ENCODE assay signal across 8 cellular contexts in genomic region chr6:45926423-45926822, GRCh38.
DNase-seq lines count a peak whose midpoint lies in the region; ATAC-seq and TF ChIP-seq lines count a peak whose summit lies in the region.
"Not testable (repeated sequence)": the region's sequence is repeated elsewhere in the genome, so short reads cannot be mapped to it uniquely, and the experiment has no call there.

No MANE protein-coding gene starts in this region.

- H3K4me1 Mint-ChIP-seq in activated T-helper 17 cell treated with anti-CD3 and anti-CD28 coated beads, Interleukin-2, amount 50 U/mL, for 72 hours = peaks cover 28% of the 10 kb centered on the region
- not testable (repeated sequence) for H3K4me1 Mint-ChIP-seq in chondrocyte (ENCODE audit: low read depth); glutamatergic neuron (ENCODE audit: low read depth, unreplicated experiment)
- H3K4me1 Mint-ChIP-seq in progenitor cell of endocrine pancreas (ENCODE audit: low read depth) (peaks cover 14% of the 10 kb centered on the region), type B pancreatic cell (ENCODE audit: unreplicated experiment) (peaks cover 41% of the 10 kb centered on the region)

- H3F3A ChIP-seq in Loucy (ENCODE audit: low read depth) = not testable (repeated sequence)

- not testable (repeated sequence) for H3K9ac ChIP-seq in Loucy (ENCODE audit: low read depth, low read length, poor library complexity, severe bottlenecking)

- not testable (repeated sequence) for ATAC-seq in RWPE2 (ENCODE audit: low read depth); activated T-helper 17 cell treated with anti-CD3 and anti-CD28 coated beads, Interleukin-2, amount 50 U/mL, for 72 hours (replicated peaks)

- H3K4me2 ChIP-seq in Loucy (ENCODE audit: low read depth, low read length, poor library complexity, severe bottlenecking) = not testable (repeated sequence)

- not testable (repeated sequence) for H3K36me3 Mint-ChIP-seq in activated T-helper 17 cell treated with anti-CD3 and anti-CD28 coated beads, Interleukin-2, amount 50 U/mL, for 72 hours (ENCODE audit: low read depth); chondrocyte (ENCODE audit: low read depth); glutamatergic neuron (ENCODE audit: unreplicated experiment); progenitor cell of endocrine pancreas (ENCODE audit: insufficient read depth); type B pancreatic cell

- not testable (repeated sequence) for H3K4me3 ChIP-seq in Loucy (ENCODE audit: low read length, poor library complexity, severe bottlenecking); RWPE2 (ENCODE audit: severe bottlenecking)

- H3K9me3 Mint-ChIP-seq in activated T-helper 17 cell treated with anti-CD3 and anti-CD28 coated beads, Interleukin-2, amount 50 U/mL, for 72 hours; chondrocyte (ENCODE audit: low read depth); glutamatergic neuron (ENCODE audit: unreplicated experiment); progenitor cell of endocrine pancreas (ENCODE audit: low read depth); type B pancreatic cell: not testable (repeated sequence)

- not testable (repeated sequence) for H2AFZ ChIP-seq in Loucy (ENCODE audit: low read length)

- H3K27me3 Mint-ChIP-seq in activated T-helper 17 cell treated with anti-CD3 and anti-CD28 coated beads, Interleukin-2, amount 50 U/mL, for 72 hours; glutamatergic neuron (ENCODE audit: unreplicated experiment); progenitor cell of endocrine pancreas: not testable (repeated sequence)
- H3K27me3 Mint-ChIP-seq in chondrocyte (ENCODE audit: low read depth) (peaks cover 12% of the 10 kb centered on the region), type B pancreatic cell (peaks cover 13% of the 10 kb centered on the region)

- not testable (repeated sequence) for H3K9me2 ChIP-seq in Loucy (replicated peaks; ENCODE audit: low read depth, low read length)

- not testable (repeated sequence) for H4K20me1 ChIP-seq in Loucy (ENCODE audit: insufficient read depth, low read length, poor library complexity, severe bottlenecking)

- H3K36me3 ChIP-seq in Loucy (ENCODE audit: insufficient read depth, low read length); RWPE2 (ENCODE audit: low read depth): not testable (repeated sequence)

- not testable (repeated sequence) for H3K79me2 ChIP-seq in Loucy (ENCODE audit: insufficient read depth, low read length)

- H3K9me3 ChIP-seq in Loucy (ENCODE audit: insufficient read depth, low read depth, low read length); RWPE2 (ENCODE audit: severe bottlenecking): not testable (repeated sequence)

- not testable (repeated sequence) for DNase-seq in RWPE2 (ENCODE audit: low spot score); chondrocyte (ENCODE audit: low spot score); glutamatergic neuron; progenitor cell of endocrine pancreas (ENCODE audit: low spot score, unreplicated experiment); type B pancreatic cell (ENCODE audit: extremely low spot score, unreplicated experiment)

- peak overlapping the region; percentile 25 for H3K27ac Mint-ChIP-seq in activated T-helper 17 cell treated with anti-CD3 and anti-CD28 coated beads, Interleukin-2, amount 50 U/mL, for 72 hours
- not testable (repeated sequence) for H3K27ac Mint-ChIP-seq in chondrocyte (ENCODE audit: unreplicated experiment); glutamatergic neuron (ENCODE audit: unreplicated experiment); progenitor cell of endocrine pancreas; type B pancreatic cell

- H3K4me1 ChIP-seq in Loucy (ENCODE audit: insufficient read depth, low read length, poor library complexity, severe bottlenecking); RWPE2 (ENCODE audit: insufficient read depth, poor library complexity, severe bottlenecking): not testable (repeated sequence)

- H3K27me3 ChIP-seq in Loucy (ENCODE audit: insufficient read depth, low read length, poor library complexity, severe bottlenecking); RWPE2 (ENCODE audit: insufficient read depth, poor library complexity, severe bottlenecking): not testable (repeated sequence)

- H3K4me3 Mint-ChIP-seq in activated T-helper 17 cell treated with anti-CD3 and anti-CD28 coated beads, Interleukin-2, amount 50 U/mL, for 72 hours = peak overlapping the region; percentile 12
- H3K4me3 Mint-ChIP-seq in chondrocyte (ENCODE audit: unreplicated experiment); glutamatergic neuron (ENCODE audit: unreplicated experiment); progenitor cell of endocrine pancreas (ENCODE audit: low read depth); type B pancreatic cell: not testable (repeated sequence)

- H3K27ac ChIP-seq in RWPE2 (ENCODE audit: poor library complexity, severe bottlenecking) = not testable (repeated sequence)

- TF ChIP-seq CTCF in GM12872 (IDR thresholded peaks at IDR 0.05; ENCODE audit: insufficient read depth, low read depth, low read length) (0 out of 3 replicates have a peak, but pooled peaks have one; percentile 5), Loucy (conservative IDR thresholded peaks at IDR 0.05; ENCODE audit: low read length) (0 out of 2 replicates have a peak, but pooled peaks have one; percentile 23), RWPE2 (IDR thresholded peaks at IDR 0.05; ENCODE audit: poor library complexity, severe bottlenecking) (peak; percentile 8), chondrocyte (IDR thresholded peaks at IDR 0.05) (peak; percentile 40), glutamatergic neuron (IDR thresholded peaks at IDR 0.05; ENCODE audit: partially characterized antibody, unreplicated experiment) (peak; percentile 55), progenitor cell of endocrine pancreas (IDR thresholded peaks at IDR 0.05; ENCODE audit: unreplicated experiment) (peak; percentile 33), type B pancreatic cell (conservative IDR thresholded peaks at IDR 0.05) (peak; percentile 56)

Comparison
In these comparisons a context has a peak if more than half of its experiments do, and no peak if none do; other contexts are left out.
1. CTCF ChIP-seq: peak in every context shown above with its lines; median percentile 56 in type B pancreatic cell; 55 in glutamatergic neuron; 40 in chondrocyte; 33 in progenitor cell of endocrine pancreas; 23 in Loucy; 8 in RWPE2; 5 in GM12872.